8 cellular contexts compared by ENCODE assay signal in the genomic region with DNA sequence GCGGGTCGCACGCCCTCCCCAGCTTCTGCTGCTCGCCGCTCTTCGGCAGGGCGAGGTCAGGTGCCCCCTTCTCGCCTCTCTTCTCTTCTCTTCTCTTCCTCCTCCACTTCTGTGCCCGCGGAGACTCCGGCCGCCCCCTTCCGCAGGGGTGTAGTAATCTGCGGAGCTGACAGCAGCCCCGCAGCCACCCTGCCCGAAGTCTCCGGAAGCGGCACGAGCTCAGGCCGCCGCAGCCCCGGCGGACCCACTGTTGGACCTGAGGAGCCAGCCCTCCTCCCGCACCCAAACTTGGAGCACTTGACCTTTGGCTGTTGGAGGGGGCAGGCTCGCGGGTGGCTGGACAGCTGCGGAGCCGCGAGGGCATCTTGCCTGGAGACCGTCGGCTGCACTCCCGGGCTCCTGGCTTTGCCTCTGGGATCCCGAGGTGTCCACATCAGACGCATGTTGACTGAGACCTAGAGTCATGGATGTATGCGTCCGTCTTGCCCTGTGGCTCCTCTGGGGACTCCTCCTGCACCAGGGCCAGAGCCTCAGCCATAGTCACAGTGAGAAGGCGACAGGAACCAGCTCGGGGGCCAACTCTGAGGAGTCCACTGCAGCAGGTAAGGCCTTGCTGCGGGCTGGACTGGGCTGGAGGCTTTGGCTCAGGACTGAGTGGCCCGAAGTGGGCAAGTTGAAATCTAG. TPM values are rescaled to one million over a fixed set of nuclear protein-coding genes. Genes with fewer than 3 reads are reported as not detected.
A peak's percentile ranks its signal among the peaks of the same experiment; 100 is the strongest.
DNase-seq lines count a peak whose midpoint lies in the region; ATAC-seq and TF ChIP-seq lines count a peak whose summit lies in the region.

No MANE protein-coding gene starts in this region.

- H3K9me3 ChIP-seq in OCI-LY3 (ENCODE audit: insufficient read depth, low read length) (no peaks in the 10 kb centered on the region), adipocyte (ENCODE audit: control insufficient read depth, low read length) (no peaks in the 10 kb centered on the region), left ventricle myocardium inferior (replicated peaks) (no peaks in the 10 kb centered on the region)

- TF ChIP-seq CTCF in OCI-LY3 (IDR thresholded peaks at IDR 0.05; ENCODE audit: low read depth, low read length) (no peak), left ventricle myocardium inferior (IDR thresholded peaks at IDR 0.05; ENCODE audit: borderline replicate concordance) (no peak)

- H3K4me1 ChIP-seq in OCI-LY3 (ENCODE audit: low read length) (peaks cover 42% of the 10 kb centered on the region), adipocyte (ENCODE audit: control insufficient read depth, insufficient read depth, low read length) (peaks cover 49% of the 10 kb centered on the region), left ventricle myocardium inferior (peaks cover 67% of the 10 kb centered on the region), rectal smooth muscle tissue (ENCODE audit: control insufficient read depth, insufficient read depth, low read length) (peaks cover 27% of the 10 kb centered on the region)

- peak; percentile 2 to 3 for ATAC-seq in activated CD4-positive, CD25-positive, alpha-beta regulatory T cell treated with anti-CD3 and anti-CD28 coated beads, Interleukin-2, amount 50 U/mL, for 24 hours
- peak; percentile 15 for ATAC-seq in HG02943 (IDR thresholded peaks at IDR 0.05; ENCODE audit: low read depth, unreplicated experiment)

- H3K27me3 ChIP-seq in OCI-LY3 (ENCODE audit: low read depth, low read length) (no peaks in the 10 kb centered on the region), adipocyte (replicated peaks; ENCODE audit: control insufficient read depth, insufficient read depth, low read length) (no peaks in the 10 kb centered on the region), left ventricle myocardium inferior (ENCODE audit: low read depth) (peaks cover 20% of the 10 kb centered on the region), rectal smooth muscle tissue (ENCODE audit: control insufficient read depth, insufficient read depth, low read length) (no peaks in the 10 kb centered on the region)

- intact Hi-C loops in left ventricle myocardium inferior (cut with micrococcal nuclease) = loop anchor here (10.0 kb wide), 1 partner anchor 99 kb away; no protein-coding TSS in a partner anchor

- no peaks in the 10 kb centered on the region for H3K36me3 ChIP-seq in OCI-LY3 (replicated peaks; ENCODE audit: low read depth, low read length)
- no peaks in the 10 kb centered on the region for H3K36me3 ChIP-seq in adipocyte (ENCODE audit: control insufficient read depth, insufficient read depth, low read length, severe bottlenecking)
- H3K36me3 ChIP-seq in left ventricle myocardium inferior = no peaks in the 10 kb centered on the region
- no peaks in the 10 kb centered on the region for H3K36me3 ChIP-seq in rectal smooth muscle tissue (ENCODE audit: control insufficient read depth, insufficient read depth, low read length)

- H2AFZ ChIP-seq in OCI-LY3 (ENCODE audit: low read depth, low read length) = peak overlapping the region; percentile 37; the same call in 1 of the 2 replicates

- H3K4me3 ChIP-seq in OCI-LY3 (ENCODE audit: low read length) = peak overlapping the region; percentile 94
- H3K4me3 ChIP-seq in adipocyte (ENCODE audit: low read length) = peak overlapping the region; percentile 88
- H3K4me3 ChIP-seq in left ventricle myocardium inferior = peak overlapping the region; percentile 92
- peak overlapping the region; percentile 85 for H3K4me3 ChIP-seq in rectal smooth muscle tissue (ENCODE audit: low read length)

- H3K9ac ChIP-seq in OCI-LY3 (ENCODE audit: low read length) (peak overlapping the region; percentile 69), adipocyte (ENCODE audit: low read length) (peak overlapping the region; percentile 91), rectal smooth muscle tissue (ENCODE audit: low read length) (peak overlapping the region; percentile 70)

- peaks cover 41% of the 10 kb centered on the region for H3K79me2 ChIP-seq in OCI-LY3 (ENCODE audit: low read length)

- DNase-seq in activated CD4-positive, CD25-positive, alpha-beta regulatory T cell (lab: John Stamatoyannopoulos, UW) = no peak
- peak; percentile 51 for DNase-seq in adipocyte (ENCODE audit: low read depth)
- DNase-seq in left ventricle myocardium inferior = peak; percentile 56
- no peak for DNase-seq in NCI-H2196 treated with DMSO at 0.1 percent for 48 hours (lab: John Stamatoyannopoulos, UW; ENCODE audit: unreplicated experiment)

- H3K27ac ChIP-seq in OCI-LY3 (ENCODE audit: low read length) = peak overlapping the region; percentile 40
- peak overlapping the region; percentile 96 for H3K27ac ChIP-seq in left ventricle myocardium inferior (replicated peaks)
- peak overlapping the region; percentile 77 for H3K27ac ChIP-seq in rectal smooth muscle tissue (ENCODE audit: low read depth, low read length)

- no peaks in the 10 kb centered on the region for H4K20me1 ChIP-seq in OCI-LY3 (ENCODE audit: insufficient read depth, low read length)

- H3K4me2 ChIP-seq in OCI-LY3 (ENCODE audit: low read length) = peak overlapping the region; percentile 88

RNA-seq across cellular contexts. Expression of gene STIM1, which starts 0.5 kb away (rescaled TPM):
- total RNA-seq in left ventricle myocardium inferior = 32.0 TPM

RNA-seq across cellular contexts. Expression of gene RHOG, which starts 15.2 kb away (rescaled TPM):
- total RNA-seq in left ventricle myocardium inferior = 23.1 TPM

RNA-seq across cellular contexts. Expression of gene PGAP2, which starts 47.6 kb away (rescaled TPM):
- 27.8 TPM for total RNA-seq in left ventricle myocardium inferior

RNA-seq across cellular contexts. Expression of gene NUP98, which starts 58.6 kb away (rescaled TPM):
- total RNA-seq in left ventricle myocardium inferior = 37.3 TPM

Comparison
In these comparisons a context has a peak if more than half of its experiments do, and no peak if none do; other contexts are left out.
1. DNase-seq: peak in adipocyte (single experiment) and left ventricle myocardium inferior (single experiment); none in activated CD4-positive, CD25-positive, alpha-beta regulatory T cell (0 of 4) and NCI-H2196 treated with DMSO at 0.1 percent for 48 hours (single experiment).
2. H3K27ac ChIP-seq: peak in every context shown above with its lines; median percentile 96 in left ventricle myocardium inferior; 77 in rectal smooth muscle tissue; 40 in OCI-LY3.
3. Peak in every context shown above with its lines, with median percentiles within 50 percentile points of each other: H3K4me3 ChIP-seq and H3K9ac ChIP-seq.